Comparison of ENCODE assay signal across 9 cellular contexts in the genomic region with DNA sequence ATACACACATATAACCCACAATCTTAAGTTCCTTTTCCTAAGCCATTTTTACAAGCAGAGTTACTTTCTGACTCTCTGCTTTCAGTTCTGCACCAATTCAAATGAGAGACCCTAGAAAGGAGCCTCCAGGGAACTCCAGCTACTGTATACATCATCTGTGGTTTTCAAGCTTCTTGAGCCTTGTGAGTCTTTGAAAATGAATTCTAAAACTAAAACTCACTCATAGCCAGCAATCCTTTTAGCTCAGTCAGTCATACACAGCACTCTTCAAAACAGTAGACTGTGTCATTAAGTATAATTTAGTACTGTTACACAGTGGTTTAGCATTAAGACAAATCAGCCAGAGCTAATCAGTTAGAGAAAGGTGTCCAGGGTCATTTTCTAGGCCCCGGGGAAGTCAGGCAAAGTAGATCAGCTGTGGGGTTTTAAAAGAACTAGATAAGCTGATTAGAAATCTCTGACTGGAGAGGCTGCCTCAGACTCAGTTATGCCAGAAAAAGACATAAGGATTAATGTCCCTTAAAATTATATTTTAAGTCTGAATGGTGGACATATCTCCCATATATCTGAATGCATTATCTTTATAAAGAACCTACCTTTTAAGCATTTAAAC.
DNase-seq lines count a peak whose midpoint lies in the region; ATAC-seq lines count a peak whose summit lies in the region.
"Had no signal": no experiment of that assay in that cellular context is flagged by ENCODE, and none has a peak within 500 bp of the region (broad histone marks: within the 10 kb centered on the region; RNA-seq: fewer than 3 reads in every experiment).

No MANE protein-coding gene starts in this region.

- CTCF ChIA-PET in activated CD8-positive, alpha-beta T cell treated with anti-CD3 and anti-CD28 coated beads, Interleukin-2, amount 10 ng/mL, durations not matched to agents 7 days and 5 days (lab: Charles Lee), result no interaction called here

- H3K36me3 Mint-ChIP-seq in activated CD8-positive, alpha-beta T cell treated with anti-CD3 and anti-CD28 coated beads, Interleukin-2, amount 10 ng/mL, durations not matched to agents 7 days and 5 days (ENCODE audit: low read depth), result no peaks in the 10 kb centered on the region
- no peaks in the 10 kb centered on the region for H3K36me3 Mint-ChIP-seq in natural killer cell treated with Interleukin-12 subunit alpha and Interleukin-12 subunit beta and Interleukin-15 and Interleukin-18, amount 100 ng/mL, for 72 hours

- H3K9me3 Mint-ChIP-seq in activated CD8-positive, alpha-beta T cell treated with anti-CD3 and anti-CD28 coated beads, Interleukin-2, amount 10 ng/mL, durations not matched to agents 7 days and 5 days (ENCODE audit: insufficient read depth), result no peaks in the 10 kb centered on the region
- H3K9me3 Mint-ChIP-seq in natural killer cell treated with Interleukin-12 subunit alpha and Interleukin-12 subunit beta and Interleukin-15 and Interleukin-18, amount 100 ng/mL, for 72 hours, result no peaks in the 10 kb centered on the region

- DNase-seq in NCI-H524 (lab: John Stamatoyannopoulos, UW) (peak; percentile 30 to 68), NCI-H524 treated with DMSO at 0.1 percent for 48 hours (lab: John Stamatoyannopoulos, UW) (no peak), amniotic epithelial cell (ENCODE audit: low read depth) (peak; percentile 75), retina (peak; percentile 37), DMS53 (lab: John Stamatoyannopoulos, UW) (no peak)
- no peak for DNase-seq in activated CD8-positive, alpha-beta T cell treated with anti-CD3 and anti-CD28 coated beads, Interleukin-2, amount 10 ng/mL, durations not matched to agents 7 days and 5 days
- no peak for DNase-seq in natural killer cell treated with Interleukin-12 subunit alpha and Interleukin-12 subunit beta and Interleukin-15 and Interleukin-18, amount 100 ng/mL, for 72 hours (ENCODE audit: low spot score)
- DNase-seq: kidney had no signal

- no peak overlapping the region for H3K27ac Mint-ChIP-seq in activated CD8-positive, alpha-beta T cell treated with anti-CD3 and anti-CD28 coated beads, Interleukin-2, amount 10 ng/mL, durations not matched to agents 7 days and 5 days
- no peak overlapping the region for H3K27ac Mint-ChIP-seq in natural killer cell treated with Interleukin-12 subunit alpha and Interleukin-12 subunit beta and Interleukin-15 and Interleukin-18, amount 100 ng/mL, for 72 hours

- ATAC-seq in HG03378 (IDR thresholded peaks at IDR 0.05; ENCODE audit: unreplicated experiment), result peak; percentile 87
- ATAC-seq in activated CD8-positive, alpha-beta T cell treated with anti-CD3 and anti-CD28 coated beads, Interleukin-2, amount 10 ng/mL, durations not matched to agents 7 days and 5 days, result no peak
- no peak for ATAC-seq in natural killer cell treated with Interleukin-12 subunit alpha and Interleukin-12 subunit beta and Interleukin-15 and Interleukin-18, amount 100 ng/mL, for 72 hours

- no peak overlapping the region for H3K4me3 Mint-ChIP-seq in activated CD8-positive, alpha-beta T cell treated with anti-CD3 and anti-CD28 coated beads, Interleukin-2, amount 10 ng/mL, durations not matched to agents 7 days and 5 days
- no peak overlapping the region for H3K4me3 Mint-ChIP-seq in natural killer cell treated with Interleukin-12 subunit alpha and Interleukin-12 subunit beta and Interleukin-15 and Interleukin-18, amount 100 ng/mL, for 72 hours

- POLR2A ChIA-PET in activated CD8-positive, alpha-beta T cell treated with anti-CD3 and anti-CD28 coated beads, Interleukin-2, amount 10 ng/mL, durations not matched to agents 7 days and 5 days (lab: Charles Lee), result no interaction called here

- H3K4me1 Mint-ChIP-seq in activated CD8-positive, alpha-beta T cell treated with anti-CD3 and anti-CD28 coated beads, Interleukin-2, amount 10 ng/mL, durations not matched to agents 7 days and 5 days (ENCODE audit: low read depth), result no peaks in the 10 kb centered on the region
- no peaks in the 10 kb centered on the region for H3K4me1 Mint-ChIP-seq in natural killer cell treated with Interleukin-12 subunit alpha and Interleukin-12 subunit beta and Interleukin-15 and Interleukin-18, amount 100 ng/mL, for 72 hours (ENCODE audit: low read depth in 2 of 2)

- H3K27me3 Mint-ChIP-seq in activated CD8-positive, alpha-beta T cell treated with anti-CD3 and anti-CD28 coated beads, Interleukin-2, amount 10 ng/mL, durations not matched to agents 7 days and 5 days (ENCODE audit: low read depth), result no peaks in the 10 kb centered on the region
- no peaks in the 10 kb centered on the region for H3K27me3 Mint-ChIP-seq in natural killer cell treated with Interleukin-12 subunit alpha and Interleukin-12 subunit beta and Interleukin-15 and Interleukin-18, amount 100 ng/mL, for 72 hours

Comparison
In these comparisons a context has a peak if more than half of its experiments do, and no peak if none do; other contexts are left out.
1. DNase-seq: peak in NCI-H524 (2 of 2), amniotic epithelial cell (single experiment) and retina (single experiment); none in NCI-H524 treated with DMSO at 0.1 percent for 48 hours (single experiment), activated CD8-positive, alpha-beta T cell treated with anti-CD3 and anti-CD28 coated beads, Interleukin-2, amount 10 ng/mL, durations not matched to agents 7 days and 5 days (single experiment), natural killer cell treated with Interleukin-12 subunit alpha and Interleukin-12 subunit beta and Interleukin-15 and Interleukin-18, amount 100 ng/mL, for 72 hours (single experiment) and DMS53 (single experiment).